In genomic region chr11:130523166-130523565, GRCh38 we compare ENCODE assay signal across 17 cellular contexts.
DNase-seq lines count a peak whose midpoint lies in the region; ATAC-seq and TF ChIP-seq lines count a peak whose summit lies in the region.
"Had no signal": no experiment of that assay in that cellular context is flagged by ENCODE, and none has a peak within 500 bp of the region (broad histone marks: within the 10 kb centered on the region; RNA-seq: fewer than 3 reads in every experiment).

No MANE protein-coding gene starts in this region.

- H3K27me3 ChIP-seq in AG04450 (ENCODE audit: control insufficient read depth, insufficient read depth, low read length) (no peaks in the 10 kb centered on the region), right atrium auricular region (no peaks in the 10 kb centered on the region), skeletal muscle tissue (ENCODE audit: control insufficient read depth in 3 of 3, insufficient read depth in 3 of 3, low read length in 3 of 3) (no peaks in the 10 kb centered on the region), right lobe of liver (no peaks in the 10 kb centered on the region)
- H3K27me3 ChIP-seq: neutrophil had no signal

- H3K36me3 Mint-ChIP-seq in WTC11: no peaks in the 10 kb centered on the region
- H3K36me3 Mint-ChIP-seq: memory B cell had no signal

- H3K9me3 Mint-ChIP-seq in WTC11: 0 out of 2 replicates have a peak, but pooled peaks cover 4% of the 10 kb centered on the region
- H3K9me3 Mint-ChIP-seq: memory B cell had no signal

- WGBS in right lobe of liver (ENCODE audit: insufficient coverage, low coverage, low lambda C conversion rate, missing lambda C conversion rate): no CpG with 5 or more reads among the region's 2 CpGs

- peaks cover 25% of the 10 kb centered on the region for H3K4me1 Mint-ChIP-seq in WTC11
- H3K4me1 Mint-ChIP-seq: memory B cell had no signal

- CTCF ChIA-PET in AG04450 (lab: Charles Lee) (interaction anchor here (1.4 kb wide), 1 partner anchor 339 kb away, joined by 5 read pairs; no protein-coding TSS in a partner anchor), WTC11 (lab: Charles Lee) (interaction anchor here (1.1 to 1.5 kb wide), 4 partner anchors 8 to 393 kb away, joined by 3 to 4 read pairs (median 4); partner anchors contain the start of gene ADAMTS15)

- TF ChIP-seq POLR2A in right lobe of liver (IDR thresholded peaks at IDR 0.05): no peak

- peak overlapping the region in 1 of 3 donors; percentile 20 for H3K9ac ChIP-seq in skeletal muscle tissue (ENCODE audit: low read depth in 1 of 3, low read length in 3 of 3)

- H3K36me3 ChIP-seq in right atrium auricular region (no peaks in the 10 kb centered on the region), skeletal muscle tissue (ENCODE audit: control insufficient read depth in 3 of 3, insufficient read depth in 3 of 3, low read length in 3 of 3) (no peaks in the 10 kb centered on the region), right lobe of liver (no peaks in the 10 kb centered on the region)
- H3K36me3 ChIP-seq: neutrophil had no signal

- intact Hi-C loops in right lobe of liver (cut with DNase I): no loop called here

- H3K4me3 Mint-ChIP-seq in WTC11: no peak overlapping the region
- H3K4me3 Mint-ChIP-seq: memory B cell had no signal

- peak overlapping the region; percentile 88 for H3K27ac ChIP-seq in AG04450 (ENCODE audit: low read depth, low read length)
- H3K27ac ChIP-seq in right atrium auricular region: peak overlapping the region; percentile 88 to 95
- H3K27ac ChIP-seq in skeletal muscle tissue (ENCODE audit: low read depth, low read length): peak overlapping the region; percentile 82
- no peak overlapping the region for H3K27ac ChIP-seq in right lobe of liver
- H3K27ac ChIP-seq: HL-60, neutrophil had no signal

- H3K27me3 Mint-ChIP-seq in WTC11 (ENCODE audit: low read depth): peaks cover 3% of the 10 kb centered on the region; the same call in 1 of the 2 replicates

- H3K27ac Mint-ChIP-seq in WTC11: 0 out of 2 replicates have a peak overlapping the region, but pooled peaks have one; percentile 52
- H3K27ac Mint-ChIP-seq: memory B cell had no signal

- POLR2A ChIA-PET in AG04450 (lab: Yijun Ruan, JAX): interaction anchor here (1.3 kb wide), 2 partner anchors 13 to 130 kb away, joined by 3 to 6 read pairs; no protein-coding TSS in a partner anchor
- POLR2A ChIA-PET in WTC11 (lab: Charles Lee): interaction anchor here (0.6 kb wide), 1 partner anchor 48 kb away, joined by 3 read pairs; no protein-coding TSS in a partner anchor

- no peak overlapping the region for H3K4me3 ChIP-seq in AG04450 (ENCODE audit: low read depth, low read length)
- H3K4me3 ChIP-seq in right atrium auricular region: no peak overlapping the region
- H3K4me3 ChIP-seq in skeletal muscle tissue (ENCODE audit: low read length in 3 of 3): no peak overlapping the region
- H3K4me3 ChIP-seq in right lobe of liver: no peak overlapping the region
- H3K4me3 ChIP-seq: dorsolateral prefrontal cortex had no signal

- DNase-seq in AG04450 (ENCODE audit: low read depth, low spot score) (no peak), WTC11 (ENCODE audit: low spot score) (no peak), right atrium auricular region (ENCODE audit: low spot score) (no peak), right lobe of liver (no peak), islet precursor cell (no peak), NCI-H1694 treated with DMSO at 0.1 percent for 48 hours (lab: John Stamatoyannopoulos, UW) (no peak)
- no peak for DNase-seq in stimulated activated naive CD8-positive, alpha-beta T cell treated with anti-CD3 and anti-CD28 coated beads, Interleukin-15, Interleukin-2, amounts not matched to agents 100 U/mL and 50 U/mL, for 24 hours
- DNase-seq: activated CD4-positive, alpha-beta T cell treated with anti-CD3 and anti-CD28 coated beads, Interleukin-2, amount 50 U/mL, for 4 hours; Calu3; dorsolateral prefrontal cortex; Karpas-422; NCI-H1436; NCI-H446 treated with DMSO at 0.1 percent for 48 hours had no signal

- no peaks in the 10 kb centered on the region for H3K9me3 ChIP-seq in AG04450 (ENCODE audit: control insufficient read depth, insufficient read depth, low read length)
- H3K9me3 ChIP-seq in right atrium auricular region: no peaks in the 10 kb centered on the region
- H3K9me3 ChIP-seq in skeletal muscle tissue (ENCODE audit: control insufficient read depth in 3 of 3, low read length in 3 of 3): no peaks in the 10 kb centered on the region
- no peaks in the 10 kb centered on the region for H3K9me3 ChIP-seq in right lobe of liver
- H3K9me3 ChIP-seq: neutrophil had no signal

- TF ChIP-seq CTCF in AG04450 (IDR thresholded peaks at IDR 0.05; ENCODE audit: low read depth, low read length) (no peak), WTC11 (IDR thresholded peaks at IDR 0.05) (no peak), right atrium auricular region (IDR thresholded peaks at IDR 0.05) (no peak), right lobe of liver (IDR thresholded peaks at IDR 0.05) (no peak)

- H3K4me1 ChIP-seq in right atrium auricular region (peaks cover 0 to 59% of the 10 kb centered on the region in 2 donors), skeletal muscle tissue (ENCODE audit: control insufficient read depth in 3 of 3, insufficient read depth in 3 of 3, low read length in 3 of 3) (peaks cover 25 to 39% (median 32%) of the 10 kb centered on the region in 3 donors), right lobe of liver (no peaks in the 10 kb centered on the region)

- ATAC-seq in WTC11 (no peak), right lobe of liver (no peak)
- no peak for ATAC-seq in stimulated activated naive CD8-positive, alpha-beta T cell treated with anti-CD3 and anti-CD28 coated beads, Interleukin-15, Interleukin-2, amounts not matched to agents 100 U/mL and 50 U/mL, for 24 hours

TF ChIP-seq in WTC11, 78 proteins besides CTCF, POLR2A, EP300 and RAD21 (continues in another document):
- TF ChIP-seq SMAD3 (CRISPR knock-in tag; IDR thresholded peaks at IDR 0.05; ENCODE audit: borderline replicate concordance): no peak
- no peak for TF ChIP-seq PRRX2 (CRISPR knock-in tag; IDR thresholded peaks at IDR 0.05)
- TF ChIP-seq CBFB (CRISPR knock-in tag; IDR thresholded peaks at IDR 0.05; ENCODE audit: low read depth): no peak
- TF ChIP-seq MXD4 (CRISPR knock-in tag; IDR thresholded peaks at IDR 0.05; ENCODE audit: borderline replicate concordance): no peak
- no peak for TF ChIP-seq ESRRA (CRISPR knock-in tag; IDR thresholded peaks at IDR 0.05; ENCODE audit: borderline replicate concordance)
- no peak for TF ChIP-seq CREM (CRISPR knock-in tag; IDR thresholded peaks at IDR 0.05)
- no peak for TF ChIP-seq ERG (CRISPR knock-in tag; IDR thresholded peaks at IDR 0.05)
- TF ChIP-seq NR1H2 (CRISPR knock-in tag; IDR thresholded peaks at IDR 0.05): no peak
- TF ChIP-seq, protein P1, sequence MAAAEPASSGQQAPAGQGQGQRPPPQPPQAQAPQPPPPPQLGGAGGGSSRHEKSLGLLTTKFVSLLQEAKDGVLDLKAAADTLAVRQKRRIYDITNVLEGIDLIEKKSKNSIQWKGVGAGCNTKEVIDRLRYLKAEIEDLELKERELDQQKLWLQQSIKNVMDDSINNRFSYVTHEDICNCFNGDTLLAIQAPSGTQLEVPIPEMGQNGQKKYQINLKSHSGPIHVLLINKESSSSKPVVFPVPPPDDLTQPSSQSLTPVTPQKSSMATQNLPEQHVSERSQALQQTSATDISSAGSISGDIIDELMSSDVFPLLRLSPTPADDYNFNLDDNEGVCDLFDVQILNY (CRISPR knock-in tag; IDR thresholded peaks at IDR 0.05): no peak
- no peak for TF ChIP-seq HMGXB4 (CRISPR knock-in tag; IDR thresholded peaks at IDR 0.05)
- TF ChIP-seq CREB1 (CRISPR knock-in tag; IDR thresholded peaks at IDR 0.05): no peak
- TF ChIP-seq STAT6 (CRISPR knock-in tag; conservative IDR thresholded peaks at IDR 0.05; ENCODE audit: low read depth): no peak

Comparison
In these comparisons a context has a peak if more than half of its experiments do, and no peak if none do; other contexts are left out.
1. H3K27ac ChIP-seq: peak in AG04450 (single experiment), right atrium auricular region (2 of 2) and skeletal muscle tissue (single experiment); none in right lobe of liver (0 of 3).